Comparison of ENCODE assay signal across 1 cellular context in the genomic region with DNA sequence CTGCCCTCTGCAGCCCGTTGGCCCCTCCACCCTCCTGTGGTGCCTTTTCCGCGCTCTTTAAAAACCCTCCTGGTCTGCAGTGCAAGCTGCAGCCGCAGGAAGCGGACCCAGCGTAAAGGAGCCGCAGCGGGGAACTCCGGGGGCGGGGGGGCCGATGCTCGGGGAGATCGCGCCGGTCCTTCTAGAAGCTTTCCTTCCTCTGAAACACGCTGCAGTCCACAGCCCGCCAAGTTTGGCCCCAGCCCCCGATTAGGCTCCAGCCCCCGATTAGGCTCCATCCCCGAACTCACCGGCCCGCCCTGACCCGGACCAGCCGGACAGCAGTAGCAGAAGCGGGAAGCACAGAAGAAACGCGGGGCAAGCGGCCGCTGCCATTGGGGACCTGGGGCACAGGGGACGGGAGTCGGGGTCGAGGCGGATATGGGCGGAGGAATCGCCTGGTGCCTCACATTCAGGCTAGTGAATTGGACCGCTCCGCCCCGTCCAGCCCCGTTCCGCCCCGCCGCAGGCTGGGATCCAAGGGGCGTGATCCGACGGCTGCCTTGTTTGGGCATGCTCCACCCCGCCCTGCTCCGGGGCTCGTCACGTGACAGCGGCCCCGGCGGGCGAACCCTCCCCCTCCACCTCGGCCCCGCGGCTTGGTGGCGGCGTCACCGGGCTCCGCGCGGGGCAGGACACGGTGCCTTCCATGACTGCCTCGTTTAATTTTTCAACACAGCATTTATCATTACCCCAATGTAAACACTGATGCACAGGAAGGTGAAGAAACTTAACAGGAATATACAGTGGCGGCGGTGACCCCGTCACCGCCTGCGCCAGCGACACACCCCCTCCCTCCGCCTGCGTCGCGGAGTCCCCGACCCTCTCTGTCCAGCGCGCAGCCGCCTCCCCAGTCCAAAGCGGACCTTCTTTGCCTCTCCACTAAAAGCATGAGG.
TF ChIP-seq lines count a peak whose summit lies in the region.

No MANE protein-coding gene starts in this region.

TF ChIP-seq in H1, 55 proteins besides CTCF, POLR2A, EP300 and RAD21 (continues in another document):
- TF ChIP-seq SUZ12 (IDR thresholded peaks at IDR 0.05; ENCODE audit: low read length), result no peak; the same call in 1 of the 2 replicates
- TF ChIP-seq SIN3A (conservative IDR thresholded peaks at IDR 0.05 in 1 of 2, IDR thresholded peaks at IDR 0.05 in 1 of 2; ENCODE audit: low read depth in 1 of 2, low read length in 2 of 2), result 0 out of 4 replicates have a peak, but pooled peaks have one; percentile 44 to 60
- no peak for TF ChIP-seq RXRA (IDR thresholded peaks at IDR 0.05; ENCODE audit: insufficient read depth, low read depth, low read length)
- no peak for TF ChIP-seq KDM5A (IDR thresholded peaks at IDR 0.05; ENCODE audit: low read length)
- TF ChIP-seq YY1 (IDR thresholded peaks at IDR 0.05; ENCODE audit: low read depth, low read length), result no peak
- 0 out of 2 replicates have a peak, but pooled peaks have one; percentile 45 for TF ChIP-seq TAF1 (IDR thresholded peaks at IDR 0.05; ENCODE audit: low read depth, low read length)
- TF ChIP-seq POU5F1 (IDR thresholded peaks at IDR 0.05; ENCODE audit: low read depth, low read length), result no peak
- TF ChIP-seq SIX5 (IDR thresholded peaks at IDR 0.05; ENCODE audit: low read depth, low read length), result no peak
- no peak for TF ChIP-seq HDAC6 (IDR thresholded peaks at IDR 0.05; ENCODE audit: low read depth, low read length)
- no peak for TF ChIP-seq GABPA (IDR thresholded peaks at IDR 0.05; ENCODE audit: borderline replicate concordance, insufficient read depth, low read length)
- peak; percentile 11; the same call in 1 of the 2 replicates for TF ChIP-seq KDM1A (IDR thresholded peaks at IDR 0.05; ENCODE audit: borderline replicate concordance, low read length)
- TF ChIP-seq POLR2AphosphoS5 (IDR thresholded peaks at IDR 0.05; ENCODE audit: low read depth, low read length), result no peak
- TF ChIP-seq SP4 (IDR thresholded peaks at IDR 0.05; ENCODE audit: low read length), result 0 out of 2 replicates have a peak, but pooled peaks have one; percentile 29
- TF ChIP-seq, protein P1, sequence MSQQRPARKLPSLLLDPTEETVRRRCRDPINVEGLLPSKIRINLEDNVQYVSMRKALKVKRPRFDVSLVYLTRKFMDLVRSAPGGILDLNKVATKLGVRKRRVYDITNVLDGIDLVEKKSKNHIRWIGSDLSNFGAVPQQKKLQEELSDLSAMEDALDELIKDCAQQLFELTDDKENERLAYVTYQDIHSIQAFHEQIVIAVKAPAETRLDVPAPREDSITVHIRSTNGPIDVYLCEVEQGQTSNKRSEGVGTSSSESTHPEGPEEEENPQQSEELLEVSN (IDR thresholded peaks at IDR 0.05), result peak; percentile 32; the same call in 1 of the 2 replicates
- TF ChIP-seq BRCA1 (IDR thresholded peaks at IDR 0.05; ENCODE audit: low read depth, low read length), result no peak
- no peak for TF ChIP-seq BACH1 (IDR thresholded peaks at IDR 0.05; ENCODE audit: low read length)
- no peak for TF ChIP-seq SAP30 (IDR thresholded peaks at IDR 0.05; ENCODE audit: insufficient read depth, insufficient replicate concordance, low read length)
- TF ChIP-seq CBX8 (IDR thresholded peaks at IDR 0.05; ENCODE audit: borderline replicate concordance, low read depth, low read length), result no peak
- TF ChIP-seq TEAD4 (IDR thresholded peaks at IDR 0.05; ENCODE audit: low read depth, low read length), result no peak
- no peak for TF ChIP-seq MAFK (IDR thresholded peaks at IDR 0.05; ENCODE audit: low read depth, low read length)
- peak; percentile 97 for TF ChIP-seq SRF (IDR thresholded peaks at IDR 0.05; ENCODE audit: low read depth, low read length)
- TF ChIP-seq JUN (IDR thresholded peaks at IDR 0.05; ENCODE audit: low read depth, low read length), result no peak
- no peak for TF ChIP-seq SIRT6 (IDR thresholded peaks at IDR 0.05; ENCODE audit: low read length)
- TF ChIP-seq, protein P2, sequence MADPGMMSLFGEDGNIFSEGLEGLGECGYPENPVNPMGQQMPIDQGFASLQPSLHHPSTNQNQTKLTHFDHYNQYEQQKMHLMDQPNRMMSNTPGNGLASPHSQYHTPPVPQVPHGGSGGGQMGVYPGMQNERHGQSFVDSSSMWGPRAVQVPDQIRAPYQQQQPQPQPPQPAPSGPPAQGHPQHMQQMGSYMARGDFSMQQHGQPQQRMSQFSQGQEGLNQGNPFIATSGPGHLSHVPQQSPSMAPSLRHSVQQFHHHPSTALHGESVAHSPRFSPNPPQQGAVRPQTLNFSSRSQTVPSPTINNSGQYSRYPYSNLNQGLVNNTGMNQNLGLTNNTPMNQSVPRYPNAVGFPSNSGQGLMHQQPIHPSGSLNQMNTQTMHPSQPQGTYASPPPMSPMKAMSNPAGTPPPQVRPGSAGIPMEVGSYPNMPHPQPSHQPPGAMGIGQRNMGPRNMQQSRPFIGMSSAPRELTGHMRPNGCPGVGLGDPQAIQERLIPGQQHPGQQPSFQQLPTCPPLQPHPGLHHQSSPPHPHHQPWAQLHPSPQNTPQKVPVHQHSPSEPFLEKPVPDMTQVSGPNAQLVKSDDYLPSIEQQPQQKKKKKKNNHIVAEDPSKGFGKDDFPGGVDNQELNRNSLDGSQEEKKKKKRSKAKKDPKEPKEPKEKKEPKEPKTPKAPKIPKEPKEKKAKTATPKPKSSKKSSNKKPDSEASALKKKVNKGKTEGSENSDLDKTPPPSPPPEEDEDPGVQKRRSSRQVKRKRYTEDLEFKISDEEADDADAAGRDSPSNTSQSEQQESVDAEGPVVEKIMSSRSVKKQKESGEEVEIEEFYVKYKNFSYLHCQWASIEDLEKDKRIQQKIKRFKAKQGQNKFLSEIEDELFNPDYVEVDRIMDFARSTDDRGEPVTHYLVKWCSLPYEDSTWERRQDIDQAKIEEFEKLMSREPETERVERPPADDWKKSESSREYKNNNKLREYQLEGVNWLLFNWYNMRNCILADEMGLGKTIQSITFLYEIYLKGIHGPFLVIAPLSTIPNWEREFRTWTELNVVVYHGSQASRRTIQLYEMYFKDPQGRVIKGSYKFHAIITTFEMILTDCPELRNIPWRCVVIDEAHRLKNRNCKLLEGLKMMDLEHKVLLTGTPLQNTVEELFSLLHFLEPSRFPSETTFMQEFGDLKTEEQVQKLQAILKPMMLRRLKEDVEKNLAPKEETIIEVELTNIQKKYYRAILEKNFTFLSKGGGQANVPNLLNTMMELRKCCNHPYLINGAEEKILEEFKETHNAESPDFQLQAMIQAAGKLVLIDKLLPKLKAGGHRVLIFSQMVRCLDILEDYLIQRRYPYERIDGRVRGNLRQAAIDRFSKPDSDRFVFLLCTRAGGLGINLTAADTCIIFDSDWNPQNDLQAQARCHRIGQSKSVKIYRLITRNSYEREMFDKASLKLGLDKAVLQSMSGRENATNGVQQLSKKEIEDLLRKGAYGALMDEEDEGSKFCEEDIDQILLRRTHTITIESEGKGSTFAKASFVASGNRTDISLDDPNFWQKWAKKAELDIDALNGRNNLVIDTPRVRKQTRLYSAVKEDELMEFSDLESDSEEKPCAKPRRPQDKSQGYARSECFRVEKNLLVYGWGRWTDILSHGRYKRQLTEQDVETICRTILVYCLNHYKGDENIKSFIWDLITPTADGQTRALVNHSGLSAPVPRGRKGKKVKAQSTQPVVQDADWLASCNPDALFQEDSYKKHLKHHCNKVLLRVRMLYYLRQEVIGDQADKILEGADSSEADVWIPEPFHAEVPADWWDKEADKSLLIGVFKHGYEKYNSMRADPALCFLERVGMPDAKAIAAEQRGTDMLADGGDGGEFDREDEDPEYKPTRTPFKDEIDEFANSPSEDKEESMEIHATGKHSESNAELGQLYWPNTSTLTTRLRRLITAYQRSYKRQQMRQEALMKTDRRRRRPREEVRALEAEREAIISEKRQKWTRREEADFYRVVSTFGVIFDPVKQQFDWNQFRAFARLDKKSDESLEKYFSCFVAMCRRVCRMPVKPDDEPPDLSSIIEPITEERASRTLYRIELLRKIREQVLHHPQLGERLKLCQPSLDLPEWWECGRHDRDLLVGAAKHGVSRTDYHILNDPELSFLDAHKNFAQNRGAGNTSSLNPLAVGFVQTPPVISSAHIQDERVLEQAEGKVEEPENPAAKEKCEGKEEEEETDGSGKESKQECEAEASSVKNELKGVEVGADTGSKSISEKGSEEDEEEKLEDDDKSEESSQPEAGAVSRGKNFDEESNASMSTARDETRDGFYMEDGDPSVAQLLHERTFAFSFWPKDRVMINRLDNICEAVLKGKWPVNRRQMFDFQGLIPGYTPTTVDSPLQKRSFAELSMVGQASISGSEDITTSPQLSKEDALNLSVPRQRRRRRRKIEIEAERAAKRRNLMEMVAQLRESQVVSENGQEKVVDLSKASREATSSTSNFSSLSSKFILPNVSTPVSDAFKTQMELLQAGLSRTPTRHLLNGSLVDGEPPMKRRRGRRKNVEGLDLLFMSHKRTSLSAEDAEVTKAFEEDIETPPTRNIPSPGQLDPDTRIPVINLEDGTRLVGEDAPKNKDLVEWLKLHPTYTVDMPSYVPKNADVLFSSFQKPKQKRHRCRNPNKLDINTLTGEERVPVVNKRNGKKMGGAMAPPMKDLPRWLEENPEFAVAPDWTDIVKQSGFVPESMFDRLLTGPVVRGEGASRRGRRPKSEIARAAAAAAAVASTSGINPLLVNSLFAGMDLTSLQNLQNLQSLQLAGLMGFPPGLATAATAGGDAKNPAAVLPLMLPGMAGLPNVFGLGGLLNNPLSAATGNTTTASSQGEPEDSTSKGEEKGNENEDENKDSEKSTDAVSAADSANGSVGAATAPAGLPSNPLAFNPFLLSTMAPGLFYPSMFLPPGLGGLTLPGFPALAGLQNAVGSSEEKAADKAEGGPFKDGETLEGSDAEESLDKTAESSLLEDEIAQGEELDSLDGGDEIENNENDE (IDR thresholded peaks at IDR 0.05; ENCODE audit: insufficient replicate concordance, low read length), result no peak
- TF ChIP-seq CHD2 (IDR thresholded peaks at IDR 0.05; ENCODE audit: low read length), result peak; percentile 75
- peak; percentile 96 for TF ChIP-seq CREB1 (IDR thresholded peaks at IDR 0.05)
- TF ChIP-seq, protein P3, sequence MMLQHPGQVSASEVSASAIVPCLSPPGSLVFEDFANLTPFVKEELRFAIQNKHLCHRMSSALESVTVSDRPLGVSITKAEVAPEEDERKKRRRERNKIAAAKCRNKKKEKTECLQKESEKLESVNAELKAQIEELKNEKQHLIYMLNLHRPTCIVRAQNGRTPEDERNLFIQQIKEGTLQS (IDR thresholded peaks at IDR 0.05; ENCODE audit: insufficient read depth, low read depth, low read length), result peak; percentile 60
- TF ChIP-seq, protein P4, sequence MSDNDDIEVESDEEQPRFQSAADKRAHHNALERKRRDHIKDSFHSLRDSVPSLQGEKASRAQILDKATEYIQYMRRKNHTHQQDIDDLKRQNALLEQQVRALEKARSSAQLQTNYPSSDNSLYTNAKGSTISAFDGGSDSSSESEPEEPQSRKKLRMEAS (IDR thresholded peaks at IDR 0.05), result peak; percentile 24; the same call in 1 of the 2 replicates
- no peak for TF ChIP-seq CBX5 (IDR thresholded peaks at IDR 0.05; ENCODE audit: low read depth, low read length)
- peak; percentile 42; the same call in 1 of the 2 replicates for TF ChIP-seq RBBP5 (IDR thresholded peaks at IDR 0.05; ENCODE audit: borderline replicate concordance, low read depth, low read length)
- no peak for TF ChIP-seq NRF1 (IDR thresholded peaks at IDR 0.05; ENCODE audit: low read depth, low read length)
- TF ChIP-seq NANOG (IDR thresholded peaks at IDR 0.05; ENCODE audit: insufficient read depth, low read depth, low read length, poor library complexity, severe bottlenecking), result no peak
- TF ChIP-seq TBP (IDR thresholded peaks at IDR 0.05; ENCODE audit: low read depth, low read length), result no peak
- no peak for TF ChIP-seq ZNF274 (IDR thresholded peaks at IDR 0.05; ENCODE audit: borderline replicate concordance, extremely low read depth, low read length)
- TF ChIP-seq TCF12 (IDR thresholded peaks at IDR 0.05; ENCODE audit: low read depth, low read length), result no peak
- TF ChIP-seq, protein P5, sequence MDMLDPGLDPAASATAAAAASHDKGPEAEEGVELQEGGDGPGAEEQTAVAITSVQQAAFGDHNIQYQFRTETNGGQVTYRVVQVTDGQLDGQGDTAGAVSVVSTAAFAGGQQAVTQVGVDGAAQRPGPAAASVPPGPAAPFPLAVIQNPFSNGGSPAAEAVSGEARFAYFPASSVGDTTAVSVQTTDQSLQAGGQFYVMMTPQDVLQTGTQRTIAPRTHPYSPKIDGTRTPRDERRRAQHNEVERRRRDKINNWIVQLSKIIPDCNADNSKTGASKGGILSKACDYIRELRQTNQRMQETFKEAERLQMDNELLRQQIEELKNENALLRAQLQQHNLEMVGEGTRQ (IDR thresholded peaks at IDR 0.05; ENCODE audit: low read length), result peak; percentile 95
- TF ChIP-seq KDM4A (IDR thresholded peaks at IDR 0.05; ENCODE audit: low read depth, low read length, severe bottlenecking), result peak; percentile 97
- no peak for TF ChIP-seq BCL11A (IDR thresholded peaks at IDR 0.05; ENCODE audit: low read depth in 2 of 2, low read length in 2 of 2)
- 0 out of 2 replicates have a peak, but pooled peaks have one; percentile 42 for TF ChIP-seq PHF8 (conservative IDR thresholded peaks at IDR 0.05; ENCODE audit: low read depth, low read length)
- TF ChIP-seq, protein P6, sequence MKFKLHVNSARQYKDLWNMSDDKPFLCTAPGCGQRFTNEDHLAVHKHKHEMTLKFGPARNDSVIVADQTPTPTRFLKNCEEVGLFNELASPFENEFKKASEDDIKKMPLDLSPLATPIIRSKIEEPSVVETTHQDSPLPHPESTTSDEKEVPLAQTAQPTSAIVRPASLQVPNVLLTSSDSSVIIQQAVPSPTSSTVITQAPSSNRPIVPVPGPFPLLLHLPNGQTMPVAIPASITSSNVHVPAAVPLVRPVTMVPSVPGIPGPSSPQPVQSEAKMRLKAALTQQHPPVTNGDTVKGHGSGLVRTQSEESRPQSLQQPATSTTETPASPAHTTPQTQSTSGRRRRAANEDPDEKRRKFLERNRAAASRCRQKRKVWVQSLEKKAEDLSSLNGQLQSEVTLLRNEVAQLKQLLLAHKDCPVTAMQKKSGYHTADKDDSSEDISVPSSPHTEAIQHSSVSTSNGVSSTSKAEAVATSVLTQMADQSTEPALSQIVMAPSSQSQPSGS (IDR thresholded peaks at IDR 0.05; ENCODE audit: low read length), result no peak
- TF ChIP-seq HDAC2 (IDR thresholded peaks at IDR 0.05; ENCODE audit: borderline replicate concordance in 1 of 2, low read depth in 2 of 2, low read length in 2 of 2), result no peak
- no peak for TF ChIP-seq JUND (IDR thresholded peaks at IDR 0.05; ENCODE audit: low read length)
- no peak for TF ChIP-seq EZH2 (IDR thresholded peaks at IDR 0.05; ENCODE audit: low read depth, low read length, severe bottlenecking)
- TF ChIP-seq GTF2F1 (IDR thresholded peaks at IDR 0.05; ENCODE audit: borderline replicate concordance, low read depth, low read length), result no peak; the same call in 1 of the 2 replicates
- no peak for TF ChIP-seq FOSL1 (IDR thresholded peaks at IDR 0.05; ENCODE audit: insufficient read depth, low read depth, low read length)
- no peak for TF ChIP-seq CEBPB (IDR thresholded peaks at IDR 0.05; ENCODE audit: low read depth, low read length)
- no peak for TF ChIP-seq RNF2 (IDR thresholded peaks at IDR 0.05; ENCODE audit: borderline replicate concordance, low read depth, low read length, missing control alignments, poor library complexity, severe bottlenecking)
- TF ChIP-seq EGR1 (IDR thresholded peaks at IDR 0.05; ENCODE audit: borderline replicate concordance, low read depth, low read length), result no peak
- no peak for TF ChIP-seq CHD1 (IDR thresholded peaks at IDR 0.05; ENCODE audit: low read depth, low read length)
- TF ChIP-seq RFX5 (IDR thresholded peaks at IDR 0.05; ENCODE audit: borderline replicate concordance, low read depth, low read length), result no peak
- TF ChIP-seq CTBP2 (IDR thresholded peaks at IDR 0.05; ENCODE audit: borderline replicate concordance, insufficient read depth, insufficient read length, low read length), result peak; percentile 10
- TF ChIP-seq ASH2L (IDR thresholded peaks at IDR 0.05; ENCODE audit: low read length), result peak; percentile 91
- no peak for TF ChIP-seq SP2 (IDR thresholded peaks at IDR 0.05; ENCODE audit: low read length)
- no peak for TF ChIP-seq TAF7 (optimal IDR thresholded peaks at IDR 0.05; ENCODE audit: borderline replicate concordance, low read depth, low read length)
